Comparison of ENCODE assay signal across 9 cellular contexts in the genomic region with DNA sequence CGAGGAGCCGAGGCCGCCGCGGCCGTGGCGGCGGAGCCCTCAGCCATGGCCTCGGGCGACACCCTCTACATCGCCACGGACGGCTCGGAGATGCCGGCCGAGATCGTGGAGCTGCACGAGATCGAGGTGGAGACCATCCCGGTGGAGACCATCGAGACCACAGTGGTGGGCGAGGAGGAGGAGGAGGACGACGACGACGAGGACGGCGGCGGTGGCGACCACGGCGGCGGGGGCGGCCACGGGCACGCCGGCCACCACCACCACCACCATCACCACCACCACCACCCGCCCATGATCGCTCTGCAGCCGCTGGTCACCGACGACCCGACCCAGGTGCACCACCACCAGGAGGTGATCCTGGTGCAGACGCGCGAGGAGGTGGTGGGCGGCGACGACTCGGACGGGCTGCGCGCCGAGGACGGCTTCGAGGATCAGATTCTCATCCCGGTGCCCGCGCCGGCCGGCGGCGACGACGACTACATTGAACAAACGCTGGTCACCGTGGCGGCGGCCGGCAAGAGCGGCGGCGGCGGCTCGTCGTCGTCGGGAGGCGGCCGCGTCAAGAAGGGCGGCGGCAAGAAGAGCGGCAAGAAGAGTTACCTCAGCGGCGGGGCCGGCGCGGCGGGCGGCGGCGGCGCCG. TPM values are rescaled to one million over a fixed set of nuclear protein-coding genes. Genes with fewer than 3 reads are reported as not detected.
DNase-seq lines count a peak whose midpoint lies in the region; ATAC-seq, FAIRE-seq and TF ChIP-seq lines count a peak whose summit lies in the region.
"Had no signal": no experiment of that assay in that cellular context is flagged by ENCODE, and none has a peak within 500 bp of the region (broad histone marks: within the 10 kb centered on the region; RNA-seq: fewer than 3 reads in every experiment).

No MANE protein-coding gene starts in this region.

- H3K4me3 Mint-ChIP-seq in neural crest cell, result peak overlapping the region; percentile 91

- H3K27ac Mint-ChIP-seq in neural crest cell (ENCODE audit: unreplicated experiment), result peak overlapping the region; percentile 78

- H3K36me3 Mint-ChIP-seq in neural crest cell (ENCODE audit: low read depth), result peaks cover 15% of the 10 kb centered on the region

- peak; percentile 47 for DNase-seq in activated CD4-positive, CD25-positive, alpha-beta regulatory T cell treated with anti-CD3 and anti-CD28 coated beads, Interleukin-2, amount 50 U/mL, for 72 hours
- peak; percentile 54 for DNase-seq in activated CD4-positive, alpha-beta T cell treated with anti-CD3 and anti-CD28 coated beads for 48 hours
- DNase-seq in epithelial cell of prostate (ENCODE audit: low read depth, low spot score) (no peak), neural crest cell (ENCODE audit: low read depth, low spot score) (no peak), HTR-8/SVneo (ENCODE audit: insufficient read length, low spot score) (no peak)

- TF ChIP-seq CTCF in neural crest cell (conservative IDR thresholded peaks at IDR 0.05), result no peak

- FAIRE-seq in HTR-8/SVneo (lab: Jason Lieb, UNC), result no peak
- FAIRE-seq: colon had no signal

- H3K4me1 Mint-ChIP-seq in neural crest cell, result peaks cover 58% of the 10 kb centered on the region

- H3K9me3 Mint-ChIP-seq in neural crest cell, result no peaks in the 10 kb centered on the region

- H3K27ac ChIP-seq in epithelial cell of prostate, result peak overlapping the region; percentile 95

- ATAC-seq in activated CD4-positive, CD25-positive, alpha-beta regulatory T cell treated with anti-CD3 and anti-CD28 coated beads, Interleukin-2, amount 50 U/mL, for 24 hours, result no peak
- ATAC-seq in HG03159 (IDR thresholded peaks at IDR 0.05; ENCODE audit: unreplicated experiment) (no peak), esophagus mucosa (no peak)

- peaks cover 2% of the 10 kb centered on the region for H3K27me3 Mint-ChIP-seq in neural crest cell (ENCODE audit: low read depth)

RNA-seq across cellular contexts. Expression of gene YY1, which starts 0.4 kb away (rescaled TPM):
- total RNA-seq in neural crest cell (72.0 and 79.9 TPM in 2 replicates), esophagus mucosa (44.5 TPM)

Comparison
In these comparisons a context has a peak if more than half of its experiments do, and no peak if none do; other contexts are left out.
1. DNase-seq: peak in activated CD4-positive, CD25-positive, alpha-beta regulatory T cell treated with anti-CD3 and anti-CD28 coated beads, Interleukin-2, amount 50 U/mL, for 72 hours (single experiment) and activated CD4-positive, alpha-beta T cell treated with anti-CD3 and anti-CD28 coated beads for 48 hours (single experiment); none in epithelial cell of prostate (single experiment), neural crest cell (single experiment) and HTR-8/SVneo (single experiment).